Comparison of ENCODE assay signal across 19 cellular contexts in genomic region chr15:31062310-31062964, GRCh38. TPM values are rescaled to one million over a fixed set of nuclear protein-coding genes. Genes with fewer than 3 reads are reported as not detected.
DNase-seq lines count a peak whose midpoint lies in the region; ATAC-seq and TF ChIP-seq lines count a peak whose summit lies in the region.
"Had no signal": no experiment of that assay in that cellular context is flagged by ENCODE, and none has a peak within 500 bp of the region (broad histone marks: within the 10 kb centered on the region; RNA-seq: fewer than 3 reads in every experiment).

No MANE protein-coding gene starts in this region.

- CTCF ChIA-PET in CD4-positive, alpha-beta memory T cell (lab: Charles Lee; ENCODE audit: partially characterized antibody) = no interaction called here

- POLR2A ChIA-PET in CD4-positive, alpha-beta memory T cell (lab: Charles Lee; ENCODE audit: partially characterized antibody) = no interaction called here

- no peaks in the 10 kb centered on the region for H3K27me3 ChIP-seq in CD4-positive, alpha-beta memory T cell (ENCODE audit: insufficient read depth, low read length)

- TF ChIP-seq CTCF in AG09309 (IDR thresholded peaks at IDR 0.05; ENCODE audit: control insufficient read depth, insufficient read depth, low read depth, low read length, missing control alignments) = no peak

- H3K9me3 Mint-ChIP-seq in CD4-positive, alpha-beta memory T cell = peaks cover 0 to 4% (median 0%) of the 10 kb centered on the region in 8 donors
- H3K9me3 Mint-ChIP-seq: activated CD4-positive, alpha-beta T cell treated with anti-CD3 and anti-CD28 coated beads, Interleukin-2, amount 10 ng/mL, durations not matched to agents 7 days and 5 days had no signal

- H3K9me3 ChIP-seq in SK-N-MC (ENCODE audit: low read depth, low read length) = no peaks in the 10 kb centered on the region
- no peaks in the 10 kb centered on the region for H3K9me3 ChIP-seq in CD4-positive, alpha-beta memory T cell (ENCODE audit: control insufficient read depth in 1 of 2, low read length in 2 of 2)

- H3K4me3 Mint-ChIP-seq in CD4-positive, alpha-beta memory T cell = no peak overlapping the region
- H3K4me3 Mint-ChIP-seq: activated CD4-positive, alpha-beta T cell treated with anti-CD3 and anti-CD28 coated beads, Interleukin-2, amount 10 ng/mL, durations not matched to agents 7 days and 5 days; neural crest cell had no signal

- H3K4me3 ChIP-seq in AG09309 (ENCODE audit: control insufficient read depth, low read depth, low read length) (no peak overlapping the region), SK-N-MC (peak overlapping the region; percentile 24)
- H3K4me3 ChIP-seq in CD4-positive, alpha-beta memory T cell (ENCODE audit: low read length in 2 of 2) = no peak overlapping the region

- no peaks in the 10 kb centered on the region for H3K4me1 ChIP-seq in CD4-positive, alpha-beta memory T cell (ENCODE audit: insufficient read depth, low read length)

- ATAC-seq in GM18868 (IDR thresholded peaks at IDR 0.05; ENCODE audit: unreplicated experiment) = peak; percentile 94
- ATAC-seq in HG03521 (IDR thresholded peaks at IDR 0.05; ENCODE audit: unreplicated experiment) = no peak

- H3K9ac ChIP-seq in SK-N-MC (ENCODE audit: insufficient read length) = no peak overlapping the region

- peaks cover 5 to 12% of the 10 kb centered on the region in 2 donors for H3K27me3 Mint-ChIP-seq in CD4-positive, alpha-beta memory T cell

- no peaks in the 10 kb centered on the region for H3K4me1 Mint-ChIP-seq in CD4-positive, alpha-beta memory T cell
- H3K4me1 Mint-ChIP-seq: activated CD4-positive, alpha-beta T cell treated with anti-CD3 and anti-CD28 coated beads, Interleukin-2, amount 10 ng/mL, durations not matched to agents 7 days and 5 days had no signal

- no peak overlapping the region for H3K27ac ChIP-seq in SK-N-MC
- H3K27ac ChIP-seq in CD4-positive, alpha-beta memory T cell (ENCODE audit: low read depth, low read length) = no peak overlapping the region
- H3K27ac ChIP-seq: epithelial cell of prostate had no signal

- intact Hi-C loops in CD4-positive, alpha-beta memory T cell (cut with micrococcal nuclease) = no loop called here

- no peak overlapping the region for H3K27ac Mint-ChIP-seq in CD4-positive, alpha-beta memory T cell
- H3K27ac Mint-ChIP-seq: activated CD4-positive, alpha-beta T cell treated with anti-CD3 and anti-CD28 coated beads, Interleukin-2, amount 10 ng/mL, durations not matched to agents 7 days and 5 days had no signal

- no peaks in the 10 kb centered on the region for H3K36me3 Mint-ChIP-seq in CD4-positive, alpha-beta memory T cell

- DNase-seq in AG09309 (ENCODE audit: low read depth) = peak; percentile 25
- peak; percentile 42 for DNase-seq in SK-N-MC (ENCODE audit: low read depth, low spot score)
- DNase-seq in left kidney (ENCODE audit: low read depth, low spot score) = peak; percentile 24
- no peak for DNase-seq in NCI-H1092 (lab: John Stamatoyannopoulos, UW)
- no peak for DNase-seq in CD4-positive, alpha-beta memory T cell
- DNase-seq in NCI-H187 (lab: John Stamatoyannopoulos, UW) = no peak
- DNase-seq: activated CD4-positive, alpha-beta T cell treated with anti-CD3 and anti-CD28 coated beads, Interleukin-2, amount 10 ng/mL, durations not matched to agents 7 days and 5 days; activated naive CD4-positive, alpha-beta T cell; head of caudate nucleus; KG1; mesendoderm; NCI-H1048; NCI-H226; retina; substantia nigra had no signal

- no peaks in the 10 kb centered on the region for H3K36me3 ChIP-seq in SK-N-MC (ENCODE audit: insufficient read depth, low read length)
- H3K36me3 ChIP-seq in CD4-positive, alpha-beta memory T cell (ENCODE audit: insufficient read depth, low read length) = no peaks in the 10 kb centered on the region

RNA-seq across cellular contexts. Expression of gene TRPM1, which starts 39.1 kb away (rescaled TPM):
- not detected for total RNA-seq in CD4-positive, alpha-beta memory T cell
- polyA plus RNA-seq in CD4-positive, alpha-beta memory T cell = not detected
- total RNA-seq: activated CD4-positive, alpha-beta T cell treated with anti-CD3 and anti-CD28 coated beads, Interleukin-2, amount 10 ng/mL, durations not matched to agents 7 days and 5 days; neural crest cell had no signal

Comparison
In these comparisons a context has a peak if more than half of its experiments do, and no peak if none do; other contexts are left out.
1. DNase-seq: peak in AG09309 (single experiment), SK-N-MC (single experiment) and left kidney (single experiment); none in NCI-H1092 (single experiment), CD4-positive, alpha-beta memory T cell (0 of 5) and NCI-H187 (0 of 2).